In the genomic region with DNA sequence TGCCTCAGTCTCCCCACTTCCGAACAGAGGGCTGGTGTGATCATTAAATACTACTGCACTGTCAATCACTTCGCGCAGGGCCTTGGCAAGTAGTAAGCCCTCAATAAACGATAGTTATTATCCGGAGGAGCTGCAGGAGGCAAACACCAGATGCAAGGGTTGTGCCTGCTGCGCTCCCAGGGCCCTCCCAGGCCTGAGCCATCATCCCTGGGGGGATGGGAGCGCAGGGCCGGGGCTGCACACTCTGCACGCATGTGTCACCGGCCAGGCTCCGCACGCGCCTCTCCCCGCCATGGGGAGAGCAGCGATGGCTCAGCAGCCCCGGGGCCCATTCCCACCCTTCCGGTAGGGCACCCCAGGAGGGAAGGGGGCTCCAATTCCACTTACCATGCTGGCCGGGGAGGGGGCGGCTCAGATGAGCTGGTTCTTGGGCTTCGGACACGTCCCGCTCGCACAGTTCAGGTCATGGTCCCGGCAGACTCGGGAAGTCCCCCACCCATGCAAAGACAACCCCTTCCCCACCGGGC, we compare ENCODE assay signal across 8 cellular contexts. TPM values are rescaled to one million over a fixed set of nuclear protein-coding genes. Genes with fewer than 3 reads are reported as not detected.
DNase-seq lines count a peak whose midpoint lies in the region; ATAC-seq and TF ChIP-seq lines count a peak whose summit lies in the region.

No MANE protein-coding gene starts in this region.

- H3K9ac ChIP-seq in smooth muscle cell (ENCODE audit: low read depth), result peak overlapping the region; percentile 87

- peaks cover 4% of the 10 kb centered on the region for H3K36me3 ChIP-seq in smooth muscle cell (ENCODE audit: low read depth)

- H3K79me2 ChIP-seq in smooth muscle cell (ENCODE audit: low read depth), result peaks cover 55% of the 10 kb centered on the region

- ATAC-seq in GM21576 (IDR thresholded peaks at IDR 0.05; ENCODE audit: unreplicated experiment) (peak; percentile 18), activated B cell treated with CpG ODN at 0.5 μM for 24 hours (ENCODE audit: low read depth) (peak; percentile 32), GM18858 (IDR thresholded peaks at IDR 0.05; ENCODE audit: unreplicated experiment) (no peak)

- DNase-seq in Calu3, result peak; percentile 83
- DNase-seq in NB4 (ENCODE audit: low read depth), result peak; percentile 84
- peak; percentile 48 for DNase-seq in activated B cell treated with CpG ODN at 0.5 μM for 24 hours
- peak; percentile 64 to 80 for DNase-seq in cardiac fibroblast (ENCODE audit: low read depth in 2 of 2)
- peak; percentile 78 for DNase-seq in iris pigment epithelial cell (ENCODE audit: low read depth)
- peak; percentile 44 for DNase-seq in smooth muscle cell (lab: John Stamatoyannopoulos, UW; ENCODE audit: unreplicated experiment)

- peaks cover 26% of the 10 kb centered on the region for H3K4me1 Mint-ChIP-seq in Calu3 (ENCODE audit: low read depth, unreplicated experiment)
- peaks cover 41% of the 10 kb centered on the region for H3K4me1 Mint-ChIP-seq in activated B cell treated with CpG ODN at 0.5 μM for 24 hours

- H3K27me3 Mint-ChIP-seq in Calu3 (ENCODE audit: unreplicated experiment) (no peaks in the 10 kb centered on the region), activated B cell treated with CpG ODN at 0.5 μM for 24 hours (no peaks in the 10 kb centered on the region)

- peaks cover 12% of the 10 kb centered on the region for H3F3A ChIP-seq in smooth muscle cell (ENCODE audit: low read depth)

- TF ChIP-seq CTCF in Calu3 (IDR thresholded peaks at IDR 0.05; ENCODE audit: unreplicated experiment) (no peak), NB4 (IDR thresholded peaks at IDR 0.05; ENCODE audit: low read depth, low read length) (no peak), activated B cell treated with CpG ODN at 0.5 μM for 24 hours (IDR thresholded peaks at IDR 0.05) (no peak), cardiac fibroblast (IDR thresholded peaks at IDR 0.05; ENCODE audit: low read depth, low read length) (no peak), smooth muscle cell (IDR thresholded peaks at IDR 0.05; ENCODE audit: borderline replicate concordance, insufficient read depth, poor library complexity, severe bottlenecking) (no peak)

- CTCF ChIA-PET in Calu3 (lab: Charles Lee), result interaction anchor here (1.1 kb wide), 1 partner anchor 17 kb away, joined by 3 read pairs; no protein-coding TSS in a partner anchor
- CTCF ChIA-PET in activated B cell treated with CpG ODN at 0.5 μM for 24 hours (lab: Charles Lee), result interaction anchor here (0.8 to 1.5 kb wide), 3 partner anchors 18 to 70 kb away, joined by 3 to 7 read pairs (median 5); no protein-coding TSS in a partner anchor

- H3K27ac Mint-ChIP-seq in Calu3 (ENCODE audit: unreplicated experiment) (peak overlapping the region; percentile 43), activated B cell treated with CpG ODN at 0.5 μM for 24 hours (peak overlapping the region; percentile 76)

- H3K4me3 Mint-ChIP-seq in Calu3 (ENCODE audit: low read depth, unreplicated experiment) (peak overlapping the region; percentile 87), activated B cell treated with CpG ODN at 0.5 μM for 24 hours (peak overlapping the region; percentile 89)

- BruUV-seq in Calu3 (replicated peaks; lab: Mats Ljungman, UMichigan), result no TSS peak

- no peaks in the 10 kb centered on the region for H3K9me3 ChIP-seq in smooth muscle cell (replicated peaks; ENCODE audit: low read depth)

- H3K4me3 ChIP-seq in NB4 (ENCODE audit: low read depth, low read length), result peak overlapping the region; percentile 95
- peak overlapping the region; percentile 84 to 87 for H3K4me3 ChIP-seq in cardiac fibroblast (replicated peaks in 1 of 2; ENCODE audit: low read depth in 2 of 2, low read length in 2 of 2)
- H3K4me3 ChIP-seq in smooth muscle cell, result peak overlapping the region; percentile 74

- peak overlapping the region; percentile 75 for H3K27ac ChIP-seq in smooth muscle cell (ENCODE audit: low read depth)

- 1% methylated on average over 25 of the region's 26 CpGs for WGBS in smooth muscle cell (ENCODE audit: low lambda C conversion rate)

- intact Hi-C loops in Calu3 (cut with micrococcal nuclease; ENCODE audit: unreplicated experiment) (loop anchor here (10.0 kb wide), 1 partner anchor 896 kb away; a partner anchor contains a TSS), activated B cell treated with CpG ODN at 0.5 μM for 24 hours (cut with micrococcal nuclease) (loop anchor here (5.0 kb wide), 1 partner anchor 44 kb away; no protein-coding TSS in a partner anchor)

- H2AFZ ChIP-seq in smooth muscle cell (ENCODE audit: low read depth), result peak overlapping the region; percentile 56

- peak overlapping the region; percentile 91 for H3K4me2 ChIP-seq in smooth muscle cell

- H3K4me1 ChIP-seq in smooth muscle cell (ENCODE audit: low read depth), result peaks cover 9% of the 10 kb centered on the region

- H4K20me1 ChIP-seq in smooth muscle cell (ENCODE audit: low read depth), result peaks cover 48% of the 10 kb centered on the region

- H3K36me3 Mint-ChIP-seq in Calu3 (ENCODE audit: insufficient read depth, unreplicated experiment) (peaks cover 49% of the 10 kb centered on the region), activated B cell treated with CpG ODN at 0.5 μM for 24 hours (ENCODE audit: low read depth) (peaks cover 26% of the 10 kb centered on the region)

- TF ChIP-seq POLR2A in NB4 (IDR thresholded peaks at IDR 0.05; ENCODE audit: extremely low read depth, insufficient read length), result peak; percentile 22

- H3K9me3 Mint-ChIP-seq in Calu3 (ENCODE audit: low read depth, unreplicated experiment) (peaks cover 2% of the 10 kb centered on the region), activated B cell treated with CpG ODN at 0.5 μM for 24 hours (no peaks in the 10 kb centered on the region)

- H3K27me3 ChIP-seq in smooth muscle cell (ENCODE audit: low read depth), result no peaks in the 10 kb centered on the region

- POLR2A ChIA-PET in activated B cell treated with CpG ODN at 0.5 μM for 24 hours (lab: Charles Lee), result interaction anchor here (0.5 to 6.2 kb wide), 11 partner anchors 8 to 763 kb away, joined by 3 to 70 read pairs (median 6); no protein-coding TSS in a partner anchor

RNA-seq across cellular contexts. Expression of a gene that starts 0.7 kb away (rescaled TPM):
- total RNA-seq in Calu3 (2022) (149 and 153 TPM in 2 replicates), activated B cell treated with CpG ODN at 0.5 μM for 24 hours (212 and 236 TPM in 2 replicates), smooth muscle cell (49.8 and 82.1 TPM in 2 replicates)
- polyA plus RNA-seq in smooth muscle cell, result 39.2 and 42.1 TPM in 2 replicates
